ENCODE assay signal across 17 cellular contexts in genomic region chr9:133218049-133218975, GRCh38. TPM values are rescaled to one million over a fixed set of nuclear protein-coding genes. Genes with fewer than 3 reads are reported as not detected.
"Had no signal": no experiment of that assay in that cellular context is flagged by ENCODE, and none has a peak within 500 bp of the region (broad histone marks: within the 10 kb centered on the region; RNA-seq: fewer than 3 reads in every experiment).

No MANE protein-coding gene starts in this region.

RNA-seq across cellular contexts. Expression of gene OBP2B, which starts 9.3 kb away (rescaled TPM):
- total RNA-seq: activated B cell treated with CpG ODN at 0.5 μM for 24 hours; activated CD8-positive, alpha-beta memory T cell treated with anti-CD3 and anti-CD28 coated beads for 36 hours; activated CD8-positive, alpha-beta memory T cell treated with anti-CD3 and anti-CD28 coated beads, Interleukin-2, amount 10 ng/mL, durations not matched to agents 7 days and 5 days; activated CD8-positive, alpha-beta T cell treated with anti-CD3 and anti-CD28 coated beads for 36 hours; activated T-cell treated with anti-CD3 and anti-CD28 coated beads, Interleukin-2, amount 50 U/mL, for 72 hours; astrocyte; bronchial epithelial cell; chondrocyte; dermis blood vessel endothelial cell; endothelial cell of umbilical vein; esophagus squamous epithelium; fibroblast of lung; fibroblast of villous mesenchyme; gastroesophageal sphincter; T-helper 17 cell had no signal
- polyA plus RNA-seq: adipose tissue, endothelial cell of umbilical vein, esophagus, fibroblast of lung had no signal

RNA-seq across cellular contexts. Expression of gene ABO, which starts 56.7 kb away (rescaled TPM):
- total RNA-seq: activated B cell treated with CpG ODN at 0.5 μM for 24 hours; activated CD8-positive, alpha-beta memory T cell treated with anti-CD3 and anti-CD28 coated beads for 36 hours; activated CD8-positive, alpha-beta memory T cell treated with anti-CD3 and anti-CD28 coated beads, Interleukin-2, amount 10 ng/mL, durations not matched to agents 7 days and 5 days; activated CD8-positive, alpha-beta T cell treated with anti-CD3 and anti-CD28 coated beads for 36 hours; activated T-cell treated with anti-CD3 and anti-CD28 coated beads, Interleukin-2, amount 50 U/mL, for 72 hours; astrocyte; endothelial cell of umbilical vein; fibroblast of lung; fibroblast of villous mesenchyme had no signal
- polyA plus RNA-seq: endothelial cell of umbilical vein, fibroblast of lung had no signal
